ENCODE assay signal across 8 cellular contexts in the genomic region with DNA sequence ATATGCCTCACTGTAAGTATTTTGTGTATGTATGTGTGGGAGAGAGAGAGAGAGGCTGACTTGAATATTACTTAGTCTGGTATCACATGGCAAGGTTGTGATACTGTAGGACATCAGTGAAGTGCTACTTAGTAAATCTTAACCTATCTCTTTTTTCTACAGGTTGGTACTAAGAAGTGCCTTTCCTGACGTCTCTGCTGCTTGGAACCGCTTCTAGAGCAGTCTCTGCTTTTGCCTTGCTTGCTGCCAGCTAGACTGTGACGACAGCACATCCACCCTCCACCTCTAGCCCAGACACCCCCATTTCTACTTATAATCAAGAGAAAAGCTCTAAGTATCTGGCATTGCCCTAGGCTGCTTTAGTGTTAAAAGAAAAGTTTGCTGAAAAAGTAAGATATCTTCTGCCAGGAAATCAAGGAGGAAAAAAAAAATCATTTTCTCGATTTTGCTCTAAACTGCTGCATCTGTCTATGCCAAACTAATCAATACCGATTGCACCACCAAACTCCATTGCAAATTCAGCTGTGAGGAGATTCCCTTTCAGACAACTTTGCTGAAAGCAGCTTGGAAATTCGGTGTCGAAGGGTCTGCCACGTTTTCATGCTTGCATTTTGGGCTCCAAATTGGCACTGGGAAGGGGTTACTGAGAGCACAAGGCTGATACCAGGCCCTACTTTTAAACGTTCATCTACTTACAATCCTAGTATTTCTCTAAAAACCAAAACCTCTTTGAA. TPM values are rescaled to one million over a fixed set of nuclear protein-coding genes. Genes with fewer than 3 reads are reported as not detected.
DNase-seq lines count a peak whose midpoint lies in the region; ATAC-seq and TF ChIP-seq lines count a peak whose summit lies in the region.

No MANE protein-coding gene starts in this region.

- H3K36me3 Mint-ChIP-seq in activated B cell treated with CpG ODN at 0.5 μM for 24 hours (ENCODE audit: low read depth), result peaks cover 59% of the 10 kb centered on the region

- DNase-seq in activated T-cell treated with anti-CD3 and anti-CD28 coated beads, Interleukin-2, amount 50 U/mL, for 1 hour, result peak; percentile 59
- DNase-seq in activated T-cell treated with anti-CD3 and anti-CD28 coated beads, Interleukin-2, amount 50 U/mL, for 48 hours, result no peak
- no peak for DNase-seq in activated B cell treated with CpG ODN at 0.5 μM for 24 hours
- no peak for DNase-seq in smooth muscle cell (lab: John Stamatoyannopoulos, UW; ENCODE audit: unreplicated experiment)
- DNase-seq in inferior parietal cortex (ENCODE audit: extremely low spot score), result no peak
- no peak for DNase-seq in KBM-7

- H3K27ac ChIP-seq in gastroesophageal sphincter, result peak overlapping the region; percentile 84 to 89 (median 86)
- peak overlapping the region; percentile 84 for H3K27ac ChIP-seq in smooth muscle cell (ENCODE audit: low read depth)

- H2AFZ ChIP-seq in smooth muscle cell (ENCODE audit: low read depth), result no peak overlapping the region

- no peaks in the 10 kb centered on the region for H3K27me3 Mint-ChIP-seq in activated B cell treated with CpG ODN at 0.5 μM for 24 hours

- peaks cover 25 to 94% (median 34%) of the 10 kb centered on the region in 3 donors for H3K4me1 ChIP-seq in gastroesophageal sphincter
- H3K4me1 ChIP-seq in smooth muscle cell (ENCODE audit: low read depth), result peaks cover 29% of the 10 kb centered on the region

- peak overlapping the region; percentile 84 for H3K4me2 ChIP-seq in smooth muscle cell

- H3K27ac Mint-ChIP-seq in activated B cell treated with CpG ODN at 0.5 μM for 24 hours, result peak overlapping the region; percentile 61

- H3K27me3 ChIP-seq in gastroesophageal sphincter (no peaks in the 10 kb centered on the region), smooth muscle cell (ENCODE audit: low read depth) (no peaks in the 10 kb centered on the region)

- TF ChIP-seq CTCF in activated B cell treated with CpG ODN at 0.5 μM for 24 hours (IDR thresholded peaks at IDR 0.05), result no peak
- TF ChIP-seq CTCF in gastroesophageal sphincter (IDR thresholded peaks at IDR 0.05), result no peak
- TF ChIP-seq CTCF in smooth muscle cell (IDR thresholded peaks at IDR 0.05; ENCODE audit: borderline replicate concordance, insufficient read depth, poor library complexity, severe bottlenecking), result no peak

- no peak for TF ChIP-seq POLR2A in gastroesophageal sphincter (IDR thresholded peaks at IDR 0.05)

- TF ChIP-seq EP300 in gastroesophageal sphincter (IDR thresholded peaks at IDR 0.05), result no peak

- CTCF ChIA-PET in activated B cell treated with CpG ODN at 0.5 μM for 24 hours (lab: Charles Lee), result interaction anchor here (1.3 kb wide), 1 partner anchor 116 kb away, joined by 5 read pairs; no protein-coding TSS in a partner anchor

- H3K4me3 ChIP-seq in gastroesophageal sphincter (peak overlapping the region; percentile 49 to 73), smooth muscle cell (peak overlapping the region; percentile 46)

- POLR2A ChIA-PET in activated B cell treated with CpG ODN at 0.5 μM for 24 hours (lab: Charles Lee), result interaction anchor here (0.5 to 1.4 kb wide), 5 partner anchors 9 to 103 kb away, joined by 3 to 9 read pairs (median 6); a partner anchor contains a TSS

- intact Hi-C loops in activated B cell treated with CpG ODN at 0.5 μM for 24 hours (cut with micrococcal nuclease), result loop anchor here (1.0 to 10.0 kb wide), 4 partner anchors 8 to 225 kb away; a partner anchor contains a TSS

- peaks cover 87% of the 10 kb centered on the region for H3K4me1 Mint-ChIP-seq in activated B cell treated with CpG ODN at 0.5 μM for 24 hours

- 7 to 34% methylated on average over 6 to 9 of the region's 9 CpGs for WGBS in gastroesophageal sphincter (ENCODE audit: low coverage in 1 of 2), 2 donors
- 86% methylated on average over 9 of the region's 9 CpGs for WGBS in smooth muscle cell (ENCODE audit: low lambda C conversion rate)

- peaks cover 0 to 6% of the 10 kb centered on the region in 2 donors for H3K36me3 ChIP-seq in gastroesophageal sphincter
- peaks cover 3% of the 10 kb centered on the region for H3K36me3 ChIP-seq in smooth muscle cell (ENCODE audit: low read depth)

- in situ Hi-C loops in KBM-7 (cut with MboI; ENCODE audit: low pct_unique_long_range_greater_than_20kb, low sequenced_read_pairs), result loop anchor here (25.0 kb wide), 1 partner anchor 138 kb away; no protein-coding TSS in a partner anchor

- H3K79me2 ChIP-seq in smooth muscle cell (ENCODE audit: low read depth), result peaks cover 86% of the 10 kb centered on the region

- H3K9ac ChIP-seq in smooth muscle cell (ENCODE audit: low read depth), result peak overlapping the region; percentile 60

- H3K9me3 Mint-ChIP-seq in activated B cell treated with CpG ODN at 0.5 μM for 24 hours, result no peaks in the 10 kb centered on the region

- H3K9me3 ChIP-seq in gastroesophageal sphincter (no peaks in the 10 kb centered on the region), smooth muscle cell (replicated peaks; ENCODE audit: low read depth) (no peaks in the 10 kb centered on the region)

- ATAC-seq in activated B cell treated with CpG ODN at 0.5 μM for 24 hours (ENCODE audit: low read depth) (peak; percentile 47), gastroesophageal sphincter (peak; percentile 25), GM21367 (IDR thresholded peaks at IDR 0.05; ENCODE audit: unreplicated experiment) (no peak)

- no peaks in the 10 kb centered on the region for H3F3A ChIP-seq in smooth muscle cell (ENCODE audit: low read depth)

- H4K20me1 ChIP-seq in smooth muscle cell (ENCODE audit: low read depth), result peaks cover 73% of the 10 kb centered on the region

- peak overlapping the region; percentile 58 for H3K4me3 Mint-ChIP-seq in activated B cell treated with CpG ODN at 0.5 μM for 24 hours

RNA-seq across cellular contexts. Expression of a gene that starts 30.7 kb away (rescaled TPM):
- total RNA-seq in activated B cell treated with CpG ODN at 0.5 μM for 24 hours (489 and 561 TPM in 2 replicates), gastroesophageal sphincter (100 to 1,000 TPM; 623 to 745 (median 684) TPM), smooth muscle cell (126 and 128 TPM in 2 replicates)
- polyA plus RNA-seq in smooth muscle cell, result 19.5 and 22.0 TPM in 2 replicates
